ENCODE assay signal across 25 cellular contexts in genomic region chr11:3046641-3047040, GRCh38.
"Had no signal": no experiment of that assay in that cellular context is flagged by ENCODE, and none has a peak within 500 bp of the region (broad histone marks: within the 10 kb centered on the region; RNA-seq: fewer than 3 reads in every experiment).

No MANE protein-coding gene starts in this region.

- H3K4me3 ChIP-seq: adrenal gland, body of pancreas had no signal

- ATAC-seq: activated CD4-positive, alpha-beta T cell treated with anti-CD3 and anti-CD28 coated beads for 36 hours; activated CD8-positive, alpha-beta T cell treated with anti-CD3 and anti-CD28 coated beads for 36 hours; activated T-cell treated with anti-CD3 and anti-CD28 coated beads, Interleukin-2, amount 50 U/mL, for 72 hours; body of pancreas; T-helper 17 cell had no signal

- FAIRE-seq: bronchial epithelial cell, TTC549 had no signal

- H3K27ac ChIP-seq: adrenal gland, body of pancreas, VCaP had no signal

- H3K9me3 Mint-ChIP-seq: activated CD8-positive, alpha-beta T cell treated with anti-CD3 and anti-CD28 coated beads for 36 hours; activated naive CD8-positive, alpha-beta T cell treated with anti-CD3 and anti-CD28 coated beads, Interleukin-2, amount 10 ng/mL, durations not matched to agents 7 days and 5 days; activated T-cell treated with anti-CD3 and anti-CD28 coated beads, Interleukin-2, amount 50 U/mL, for 72 hours had no signal

- H3K4me3 Mint-ChIP-seq: activated CD4-positive, alpha-beta T cell treated with anti-CD3 and anti-CD28 coated beads for 36 hours; activated CD8-positive, alpha-beta T cell treated with anti-CD3 and anti-CD28 coated beads for 36 hours; activated naive CD8-positive, alpha-beta T cell treated with anti-CD3 and anti-CD28 coated beads, Interleukin-2, amount 10 ng/mL, durations not matched to agents 7 days and 5 days; activated T-cell treated with anti-CD3 and anti-CD28 coated beads, Interleukin-2, amount 50 U/mL, for 72 hours; T-helper 17 cell had no signal

- H3K27ac Mint-ChIP-seq: activated CD4-positive, alpha-beta T cell treated with anti-CD3 and anti-CD28 coated beads for 36 hours; activated CD8-positive, alpha-beta T cell treated with anti-CD3 and anti-CD28 coated beads for 36 hours; activated naive CD8-positive, alpha-beta T cell treated with anti-CD3 and anti-CD28 coated beads, Interleukin-2, amount 10 ng/mL, durations not matched to agents 7 days and 5 days; activated T-cell treated with anti-CD3 and anti-CD28 coated beads, Interleukin-2, amount 50 U/mL, for 72 hours had no signal

- DNase-seq: activated CD4-positive, alpha-beta T cell treated with anti-CD3 and anti-CD28 coated beads for 36 hours; activated CD4-positive, alpha-beta T cell treated with anti-CD3 and anti-CD28 coated beads, Interleukin-2, amount 50 U/mL, for 1 hour; activated CD8-positive, alpha-beta memory T cell treated with anti-CD3 and anti-CD28 coated beads, Interleukin-2, amount 50 U/mL, for 4 hours; activated CD8-positive, alpha-beta T cell treated with anti-CD3 and anti-CD28 coated beads for 36 hours; activated naive CD4-positive, alpha-beta T cell treated with anti-CD3 and anti-CD28 coated beads, Interleukin-2, amount 50 U/mL, for 16 hours; activated naive CD8-positive, alpha-beta T cell treated with anti-CD3 and anti-CD28 coated beads, Interleukin-2, amount 10 ng/mL, durations not matched to agents 7 days and 5 days; activated T-cell treated with anti-CD3 and anti-CD28 coated beads, Interleukin-2, amount 50 U/mL, for 72 hours; adrenal gland; body of pancreas; KG1; NCI-H1092; NCI-H1417; NCI-H2029; NCI-H2107; NCI-H2171 treated with DMSO at 0.1 percent for 48 hours; NCI-H226; NCI-H510A; NCI-H526 treated with DMSO at 0.1 percent for 48 hours; NCI-H82; SIG-M5; T-helper 17 cell; T1000 had no signal

- H3K27me3 ChIP-seq: adrenal gland, body of pancreas had no signal

- H3K27me3 Mint-ChIP-seq: activated CD4-positive, alpha-beta T cell treated with anti-CD3 and anti-CD28 coated beads for 36 hours; activated CD8-positive, alpha-beta T cell treated with anti-CD3 and anti-CD28 coated beads for 36 hours; activated naive CD8-positive, alpha-beta T cell treated with anti-CD3 and anti-CD28 coated beads, Interleukin-2, amount 10 ng/mL, durations not matched to agents 7 days and 5 days; T-helper 17 cell had no signal

- H3K36me3 Mint-ChIP-seq: activated naive CD8-positive, alpha-beta T cell treated with anti-CD3 and anti-CD28 coated beads, Interleukin-2, amount 10 ng/mL, durations not matched to agents 7 days and 5 days had no signal

- H3K9me3 ChIP-seq: adrenal gland, body of pancreas had no signal
